In genomic region chr19:47186337-47187022, GRCh38 we compare ENCODE assay signal across 8 cellular contexts. TPM values are rescaled to one million over a fixed set of nuclear protein-coding genes. Genes with fewer than 3 reads are reported as not detected.
DNase-seq lines count a peak whose midpoint lies in the region; ATAC-seq and TF ChIP-seq lines count a peak whose summit lies in the region.
"Had no signal": no experiment of that assay in that cellular context is flagged by ENCODE, and none has a peak within 500 bp of the region (broad histone marks: within the 10 kb centered on the region; RNA-seq: fewer than 3 reads in every experiment).

No MANE protein-coding gene starts in this region.

- peak; percentile 64 for ATAC-seq in HG03565 (IDR thresholded peaks at IDR 0.05; ENCODE audit: unreplicated experiment)
- no peak for ATAC-seq in body of pancreas

- DNase-seq in GM20000 (ENCODE audit: low spot score): peak; percentile 90
- DNase-seq in activated effector memory CD4-positive, alpha-beta T cell treated with anti-CD3 and anti-CD28 coated beads, Interleukin-2, amount 50 U/mL, for 16 hours: peak; percentile 91
- peak; percentile 54 to 68 for DNase-seq in stimulated activated CD4-positive, alpha-beta T cell treated with anti-CD3 and anti-CD28 coated beads, Interleukin-1b, Interleukin-23, amount 100 ng/mL, for 4 hours (ENCODE audit: low read depth in 2 of 2)
- DNase-seq in body of pancreas: no peak
- DNase-seq in NOMO-1 treated with DMSO at 0.1 percent for 48 hours (lab: John Stamatoyannopoulos, UW; ENCODE audit: unreplicated experiment): no peak
- no peak for DNase-seq in midbrain (lab: John Stamatoyannopoulos, UW)

- no peaks in the 10 kb centered on the region for H3K9me3 ChIP-seq in body of pancreas

- H3K4me3 ChIP-seq in body of pancreas: no peak overlapping the region

- H3K27me3 ChIP-seq in body of pancreas: no peaks in the 10 kb centered on the region

- WGBS in body of pancreas, 2 donors: 89 to 91% methylated on average over 15 of the region's 15 CpGs

- peak; percentile 24 for TF ChIP-seq CTCF in GM20000 (IDR thresholded peaks at IDR 0.05; ENCODE audit: extremely low read depth, missing control alignments)
- no peak for TF ChIP-seq CTCF in body of pancreas (IDR thresholded peaks at IDR 0.05)

- intact Hi-C loops in body of pancreas (cut with DNase I): no loop called here

- no peak for TF ChIP-seq POLR2A in body of pancreas (IDR thresholded peaks at IDR 0.05)

- peaks cover 31% of the 10 kb centered on the region for H3K4me1 ChIP-seq in body of pancreas

- H3K36me3 ChIP-seq in body of pancreas (replicated peaks in 1 of 2; ENCODE audit: insufficient read depth in 1 of 2, low read depth in 2 of 2): no peaks in the 10 kb centered on the region

- no peak overlapping the region for H3K27ac ChIP-seq in body of pancreas
- H3K27ac ChIP-seq: parathyroid adenoma had no signal

RNA-seq across cellular contexts. Expression of gene BBC3, which starts 44.5 kb away (rescaled TPM):
- 10 to 100 TPM in 1 of 2 donors, 1 to 10 TPM in 1; 1.3 to 11.4 TPM for total RNA-seq in body of pancreas

RNA-seq across cellular contexts. Expression of gene SAE1, which starts 55.8 kb away (rescaled TPM):
- 10 to 100 TPM; 14.5 to 21.5 TPM for total RNA-seq in body of pancreas

Comparison
In these comparisons a context has a peak if more than half of its experiments do, and no peak if none do; other contexts are left out.
1. DNase-seq: peak in GM20000 (single experiment), activated effector memory CD4-positive, alpha-beta T cell treated with anti-CD3 and anti-CD28 coated beads, Interleukin-2, amount 50 U/mL, for 16 hours (single experiment) and stimulated activated CD4-positive, alpha-beta T cell treated with anti-CD3 and anti-CD28 coated beads, Interleukin-1b, Interleukin-23, amount 100 ng/mL, for 4 hours (2 of 2); none in body of pancreas (0 of 4), NOMO-1 treated with DMSO at 0.1 percent for 48 hours (single experiment) and midbrain (single experiment).